Comparison of ENCODE assay signal across 2 cellular contexts in genomic region chr22:44619560-44620128, GRCh38.
TF ChIP-seq lines count a peak whose summit lies in the region.

No MANE protein-coding gene starts in this region.

TF ChIP-seq in K562, 482 proteins besides CTCF, POLR2A, EP300 and RAD21:
- TF ChIP-seq SAFB (IDR thresholded peaks at IDR 0.05; ENCODE audit: borderline replicate concordance, low read depth, low read length), result 0 out of 2 replicates have a peak, but pooled peaks have one; percentile 43

TF ChIP-seq in HepG2, 621 proteins besides CTCF, POLR2A, EP300 and RAD21:
- TF ChIP-seq HNRNPL (IDR thresholded peaks at IDR 0.05; ENCODE audit: low read depth, low read length), result 0 out of 2 replicates have a peak, but pooled peaks have one; percentile 26
- TF ChIP-seq, protein P1, sequence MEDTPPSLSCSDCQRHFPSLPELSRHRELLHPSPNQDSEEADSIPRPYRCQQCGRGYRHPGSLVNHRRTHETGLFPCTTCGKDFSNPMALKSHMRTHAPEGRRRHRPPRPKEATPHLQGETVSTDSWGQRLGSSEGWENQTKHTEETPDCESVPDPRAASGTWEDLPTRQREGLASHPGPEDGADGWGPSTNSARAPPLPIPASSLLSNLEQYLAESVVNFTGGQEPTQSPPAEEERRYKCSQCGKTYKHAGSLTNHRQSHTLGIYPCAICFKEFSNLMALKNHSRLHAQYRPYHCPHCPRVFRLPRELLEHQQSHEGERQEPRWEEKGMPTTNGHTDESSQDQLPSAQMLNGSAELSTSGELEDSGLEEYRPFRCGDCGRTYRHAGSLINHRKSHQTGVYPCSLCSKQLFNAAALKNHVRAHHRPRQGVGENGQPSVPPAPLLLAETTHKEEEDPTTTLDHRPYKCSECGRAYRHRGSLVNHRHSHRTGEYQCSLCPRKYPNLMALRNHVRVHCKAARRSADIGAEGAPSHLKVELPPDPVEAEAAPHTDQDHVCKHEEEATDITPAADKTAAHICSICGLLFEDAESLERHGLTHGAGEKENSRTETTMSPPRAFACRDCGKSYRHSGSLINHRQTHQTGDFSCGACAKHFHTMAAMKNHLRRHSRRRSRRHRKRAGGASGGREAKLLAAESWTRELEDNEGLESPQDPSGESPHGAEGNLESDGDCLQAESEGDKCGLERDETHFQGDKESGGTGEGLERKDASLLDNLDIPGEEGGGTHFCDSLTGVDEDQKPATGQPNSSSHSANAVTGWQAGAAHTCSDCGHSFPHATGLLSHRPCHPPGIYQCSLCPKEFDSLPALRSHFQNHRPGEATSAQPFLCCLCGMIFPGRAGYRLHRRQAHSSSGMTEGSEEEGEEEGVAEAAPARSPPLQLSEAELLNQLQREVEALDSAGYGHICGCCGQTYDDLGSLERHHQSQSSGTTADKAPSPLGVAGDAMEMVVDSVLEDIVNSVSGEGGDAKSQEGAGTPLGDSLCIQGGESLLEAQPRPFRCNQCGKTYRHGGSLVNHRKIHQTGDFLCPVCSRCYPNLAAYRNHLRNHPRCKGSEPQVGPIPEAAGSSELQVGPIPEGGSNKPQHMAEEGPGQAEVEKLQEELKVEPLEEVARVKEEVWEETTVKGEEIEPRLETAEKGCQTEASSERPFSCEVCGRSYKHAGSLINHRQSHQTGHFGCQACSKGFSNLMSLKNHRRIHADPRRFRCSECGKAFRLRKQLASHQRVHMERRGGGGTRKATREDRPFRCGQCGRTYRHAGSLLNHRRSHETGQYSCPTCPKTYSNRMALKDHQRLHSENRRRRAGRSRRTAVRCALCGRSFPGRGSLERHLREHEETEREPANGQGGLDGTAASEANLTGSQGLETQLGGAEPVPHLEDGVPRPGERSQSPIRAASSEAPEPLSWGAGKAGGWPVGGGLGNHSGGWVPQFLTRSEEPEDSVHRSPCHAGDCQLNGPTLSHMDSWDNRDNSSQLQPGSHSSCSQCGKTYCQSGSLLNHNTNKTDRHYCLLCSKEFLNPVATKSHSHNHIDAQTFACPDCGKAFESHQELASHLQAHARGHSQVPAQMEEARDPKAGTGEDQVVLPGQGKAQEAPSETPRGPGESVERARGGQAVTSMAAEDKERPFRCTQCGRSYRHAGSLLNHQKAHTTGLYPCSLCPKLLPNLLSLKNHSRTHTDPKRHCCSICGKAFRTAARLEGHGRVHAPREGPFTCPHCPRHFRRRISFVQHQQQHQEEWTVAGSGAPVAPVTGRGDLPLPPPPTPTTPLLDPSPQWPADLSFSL (CRISPR knock-in tag; IDR thresholded peaks at IDR 0.05), result peak; percentile 95
